4 cellular contexts compared by ENCODE assay signal in genomic region chr1:161606541-161607336, GRCh38. TPM values are rescaled to one million over a fixed set of nuclear protein-coding genes. Genes with fewer than 3 reads are reported as not detected.
"Had no signal": no experiment of that assay in that cellular context is flagged by ENCODE, and none has a peak within 500 bp of the region (broad histone marks: within the 10 kb centered on the region; RNA-seq: fewer than 3 reads in every experiment).

No MANE protein-coding gene starts in this region.

RNA-seq across cellular contexts. Expression of gene FCGR3B, which starts 24.2 kb away (rescaled TPM):
- total RNA-seq: chondrocyte, dermis microvascular lymphatic vessel endothelial cell, glomerular endothelial cell, lung microvascular endothelial cell had no signal

RNA-seq across cellular contexts. Expression of gene FCGR2B, which starts 56.2 kb away (rescaled TPM):
- total RNA-seq: chondrocyte, dermis microvascular lymphatic vessel endothelial cell, glomerular endothelial cell, lung microvascular endothelial cell had no signal

RNA-seq across cellular contexts. Expression of gene FCGR3A, which starts 57.1 kb away (rescaled TPM):
- total RNA-seq: chondrocyte, dermis microvascular lymphatic vessel endothelial cell, glomerular endothelial cell, lung microvascular endothelial cell had no signal
